In the genomic region with DNA sequence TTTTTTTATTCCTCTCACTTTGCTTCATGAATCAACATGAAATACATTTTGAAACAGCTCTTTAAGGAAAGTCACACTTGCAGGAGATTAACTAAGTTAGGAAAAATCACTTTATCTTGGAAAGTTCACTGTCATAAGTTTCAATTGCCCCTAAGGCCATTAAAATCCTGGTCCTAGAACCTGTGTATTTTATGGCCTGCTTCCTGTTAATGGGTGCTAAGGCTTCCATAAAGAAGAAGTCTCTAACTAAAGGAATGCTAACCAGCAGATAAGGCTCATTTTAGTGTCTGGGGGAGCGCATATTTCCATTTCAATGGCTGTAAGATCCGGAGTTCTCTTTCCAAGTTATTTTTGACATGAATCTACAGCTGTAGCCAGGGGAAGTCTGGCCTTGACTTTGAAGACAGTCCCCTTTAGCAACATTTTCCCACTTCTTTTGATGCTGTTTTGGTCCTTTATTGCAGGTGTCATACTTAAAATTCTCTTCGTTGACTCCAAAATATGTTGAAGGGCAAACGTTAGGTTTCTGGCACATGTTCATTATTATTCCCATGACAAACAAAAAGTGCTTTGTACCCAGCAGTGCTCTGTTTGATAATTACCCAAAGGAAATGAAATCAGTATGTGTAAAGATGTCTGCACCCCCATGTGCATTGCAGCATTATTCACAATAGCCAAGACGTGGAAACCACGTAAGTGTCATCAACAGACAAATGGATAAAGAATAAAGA, we compare ENCODE assay signal across 24 cellular contexts. TPM values are rescaled to one million over a fixed set of nuclear protein-coding genes. Genes with fewer than 3 reads are reported as not detected.
DNase-seq lines count a peak whose midpoint lies in the region; ATAC-seq and TF ChIP-seq lines count a peak whose summit lies in the region.
"Had no signal": no experiment of that assay in that cellular context is flagged by ENCODE, and none has a peak within 500 bp of the region (broad histone marks: within the 10 kb centered on the region; RNA-seq: fewer than 3 reads in every experiment).

No MANE protein-coding gene starts in this region.

- H3K4me1 Mint-ChIP-seq in activated CD8-positive, alpha-beta T cell treated with anti-CD3 and anti-CD28 coated beads, Interleukin-2, amount 10 ng/mL, durations not matched to agents 7 days and 5 days (ENCODE audit: low read depth) = no peaks in the 10 kb centered on the region

- H3K4me1 ChIP-seq in HEK293 (ENCODE audit: control insufficient read depth, insufficient read depth, low read length) = no peaks in the 10 kb centered on the region
- peaks cover 10% of the 10 kb centered on the region for H3K4me1 ChIP-seq in osteoblast (ENCODE audit: insufficient read depth, low read length)
- H3K4me1 ChIP-seq: ascending aorta, Peyer's patch had no signal

- in situ Hi-C loops in GM13977 (cut with MboI; ENCODE audit: low pct_unique_long_range_greater_than_20kb, low sequenced_read_pairs, unreplicated experiment) = no loop called here

- peaks cover 3% of the 10 kb centered on the region for H3K27me3 ChIP-seq in osteoblast (ENCODE audit: insufficient read depth, low read length)
- H3K27me3 ChIP-seq: ascending aorta, Peyer's patch had no signal

- peaks cover 6% of the 10 kb centered on the region for H3K27me3 Mint-ChIP-seq in activated CD8-positive, alpha-beta T cell treated with anti-CD3 and anti-CD28 coated beads, Interleukin-2, amount 10 ng/mL, durations not matched to agents 7 days and 5 days (ENCODE audit: low read depth)

- no peaks in the 10 kb centered on the region for H3K36me3 ChIP-seq in HEK293 (ENCODE audit: control insufficient read depth in 2 of 2, insufficient read depth in 1 of 2, low read length in 2 of 2)
- H3K36me3 ChIP-seq in osteoblast (ENCODE audit: insufficient read depth, low read length) = no peaks in the 10 kb centered on the region
- H3K36me3 ChIP-seq: ascending aorta, Peyer's patch had no signal

- TF ChIP-seq CTCF in HEK293 (tag by site-specific recombination; IDR thresholded peaks at IDR 0.05) (no peak), GM13977 (IDR thresholded peaks at IDR 0.05; ENCODE audit: extremely low read depth, insufficient read depth, missing control alignments) (no peak), osteoblast (IDR thresholded peaks at IDR 0.05; ENCODE audit: extremely low read depth, low read depth, low read length) (no peak)

- H2AFZ ChIP-seq in osteoblast (ENCODE audit: low read length) = no peak overlapping the region

- no peak overlapping the region for H3K4me2 ChIP-seq in osteoblast (ENCODE audit: insufficient read depth, low read length)
- H3K4me2 ChIP-seq: SK-N-SH had no signal

- H3K4me3 ChIP-seq in HEK293 (ENCODE audit: low read depth, low read length) (no peak overlapping the region), osteoblast (ENCODE audit: insufficient read depth, low read length) (no peak overlapping the region)
- H3K4me3 ChIP-seq: ascending aorta, lung, Peyer's patch had no signal

- ATAC-seq in activated CD8-positive, alpha-beta T cell treated with anti-CD3 and anti-CD28 coated beads, Interleukin-2, amount 10 ng/mL, durations not matched to agents 7 days and 5 days = no peak
- ATAC-seq: activated CD8-positive, alpha-beta T cell treated with anti-CD3 and anti-CD28 coated beads for 36 hours; natural killer cell treated with Interleukin-12 subunit alpha and Interleukin-12 subunit beta and Interleukin-15 and Interleukin-18, amount 100 ng/mL, for 72 hours; stimulated activated naive CD8-positive, alpha-beta T cell treated with anti-CD3 and anti-CD28 coated beads, Interleukin-15, Interleukin-2, amounts not matched to agents 100 U/mL and 50 U/mL, for 24 hours had no signal

- POLR2A ChIA-PET in HEK293 (lab: Yijun Ruan, JAX) = no interaction called here
- POLR2A ChIA-PET in activated CD8-positive, alpha-beta T cell treated with anti-CD3 and anti-CD28 coated beads, Interleukin-2, amount 10 ng/mL, durations not matched to agents 7 days and 5 days (lab: Charles Lee) = no interaction called here

- DNase-seq in kidney tubule cell (ENCODE audit: low spot score) = peak; percentile 17
- peak; percentile 57 for DNase-seq in putamen (ENCODE audit: low spot score)
- no peak for DNase-seq in NCI-H446 (lab: John Stamatoyannopoulos, UW)
- no peak for DNase-seq in GM13977 (ENCODE audit: low spot score)
- no peak for DNase-seq in osteoblast (ENCODE audit: insufficient read length, low spot score, missing footprints)
- DNase-seq in activated CD8-positive, alpha-beta T cell treated with anti-CD3 and anti-CD28 coated beads, Interleukin-2, amount 10 ng/mL, durations not matched to agents 7 days and 5 days = no peak
- DNase-seq: activated CD4-positive, CD25-positive, alpha-beta regulatory T cell; activated CD8-positive, alpha-beta T cell treated with anti-CD3 and anti-CD28 coated beads for 36 hours; activated naive CD4-positive, alpha-beta T cell treated with anti-CD3 and anti-CD28 coated beads for 36 hours; activated T-cell treated with anti-CD3 and anti-CD28 coated beads, Interleukin-2, amount 50 U/mL, for 1 hour; H9; NCI-H1092; NCI-H1930; NK-92 treated with Interleukin-12 subunit alpha and Interleukin-12 subunit beta, amount 100 ng/mL, for 24 hours; Peyer's patch; SK-N-SH; stimulated activated naive CD8-positive, alpha-beta T cell treated with anti-CD3 and anti-CD28 coated beads, Interleukin-15, Interleukin-2, amounts not matched to agents 100 U/mL and 50 U/mL, for 24 hours; T1000; trophoblast cell had no signal

- CTCF ChIA-PET in HEK293 (lab: Yijun Ruan, JAX) = interaction anchor here (1.3 kb wide), 1 partner anchor 37 kb away, joined by 4 read pairs; no protein-coding TSS in a partner anchor
- CTCF ChIA-PET in activated CD8-positive, alpha-beta T cell treated with anti-CD3 and anti-CD28 coated beads, Interleukin-2, amount 10 ng/mL, durations not matched to agents 7 days and 5 days (lab: Charles Lee) = no interaction called here

- H3K4me3 Mint-ChIP-seq in activated CD8-positive, alpha-beta T cell treated with anti-CD3 and anti-CD28 coated beads, Interleukin-2, amount 10 ng/mL, durations not matched to agents 7 days and 5 days = no peak overlapping the region
- H3K4me3 Mint-ChIP-seq: activated CD8-positive, alpha-beta T cell treated with anti-CD3 and anti-CD28 coated beads for 36 hours; activated naive CD4-positive, alpha-beta T cell treated with anti-CD3 and anti-CD28 coated beads for 36 hours; H9; natural killer cell treated with Interleukin-12 subunit alpha and Interleukin-12 subunit beta and Interleukin-15 and Interleukin-18, amount 100 ng/mL, for 72 hours had no signal

- no peaks in the 10 kb centered on the region for H3K9me3 Mint-ChIP-seq in activated CD8-positive, alpha-beta T cell treated with anti-CD3 and anti-CD28 coated beads, Interleukin-2, amount 10 ng/mL, durations not matched to agents 7 days and 5 days (ENCODE audit: insufficient read depth)
- H3K9me3 Mint-ChIP-seq: activated CD8-positive, alpha-beta T cell treated with anti-CD3 and anti-CD28 coated beads for 36 hours; activated naive CD4-positive, alpha-beta T cell treated with anti-CD3 and anti-CD28 coated beads for 36 hours; natural killer cell treated with Interleukin-12 subunit alpha and Interleukin-12 subunit beta and Interleukin-15 and Interleukin-18, amount 100 ng/mL, for 72 hours had no signal

- H3K27ac ChIP-seq in HEK293 (ENCODE audit: extremely low read depth, low read depth, low read length) (no peak overlapping the region), cingulate gyrus (ENCODE audit: low read depth, low read length) (peak overlapping the region; percentile 65), osteoblast (ENCODE audit: low read depth, low read length) (no peak overlapping the region)
- H3K27ac ChIP-seq: ascending aorta, Peyer's patch had no signal

- no peaks in the 10 kb centered on the region for H4K20me1 ChIP-seq in osteoblast (ENCODE audit: insufficient read depth, low read length)

- no peaks in the 10 kb centered on the region for H3K79me2 ChIP-seq in osteoblast (ENCODE audit: insufficient read depth, low read length)

- H3K36me3 Mint-ChIP-seq in activated CD8-positive, alpha-beta T cell treated with anti-CD3 and anti-CD28 coated beads, Interleukin-2, amount 10 ng/mL, durations not matched to agents 7 days and 5 days (ENCODE audit: low read depth) = no peaks in the 10 kb centered on the region
- H3K36me3 Mint-ChIP-seq: natural killer cell treated with Interleukin-12 subunit alpha and Interleukin-12 subunit beta and Interleukin-15 and Interleukin-18, amount 100 ng/mL, for 72 hours had no signal

- H3K9me3 ChIP-seq in HEK293 (ENCODE audit: control insufficient read depth, insufficient read depth, low read depth, low read length) (no peaks in the 10 kb centered on the region), osteoblast (ENCODE audit: low read depth, low read length) (no peaks in the 10 kb centered on the region)
- H3K9me3 ChIP-seq: ascending aorta, Peyer's patch, SK-N-SH had no signal

- H3K27ac Mint-ChIP-seq in activated CD8-positive, alpha-beta T cell treated with anti-CD3 and anti-CD28 coated beads, Interleukin-2, amount 10 ng/mL, durations not matched to agents 7 days and 5 days = no peak overlapping the region
- H3K27ac Mint-ChIP-seq: activated CD8-positive, alpha-beta T cell treated with anti-CD3 and anti-CD28 coated beads for 36 hours; activated naive CD4-positive, alpha-beta T cell treated with anti-CD3 and anti-CD28 coated beads for 36 hours; H9; natural killer cell treated with Interleukin-12 subunit alpha and Interleukin-12 subunit beta and Interleukin-15 and Interleukin-18, amount 100 ng/mL, for 72 hours had no signal

TF ChIP-seq in HEK293, 187 proteins besides CTCF, POLR2A, EP300 and RAD21:
- TF ChIP-seq ZNF561 (tag by site-specific recombination; IDR thresholded peaks at IDR 0.05; ENCODE audit: borderline replicate concordance) (no peak), PRDM6 (tag by site-specific recombination; IDR thresholded peaks at IDR 0.05) (peak; percentile 45; the same call in 1 of the 2 replicates)

RNA-seq across cellular contexts. Expression of gene SH3BP4, which starts 34.4 kb away (rescaled TPM):
- 113 and 121 TPM in 2 replicates for total RNA-seq in osteoblast
- total RNA-seq in activated CD8-positive, alpha-beta T cell treated with anti-CD3 and anti-CD28 coated beads, Interleukin-2, amount 10 ng/mL, durations not matched to agents 7 days and 5 days = not detected
- total RNA-seq: natural killer cell treated with Interleukin-12 subunit alpha and Interleukin-12 subunit beta and Interleukin-15 and Interleukin-18, amount 100 ng/mL, for 72 hours had no signal

Comparison
In these comparisons a context has a peak if more than half of its experiments do, and no peak if none do; other contexts are left out.
1. DNase-seq: peak in kidney tubule cell (single experiment) and putamen (single experiment); none in NCI-H446 (0 of 2), GM13977 (single experiment), osteoblast (single experiment) and activated CD8-positive, alpha-beta T cell treated with anti-CD3 and anti-CD28 coated beads, Interleukin-2, amount 10 ng/mL, durations not matched to agents 7 days and 5 days (single experiment).
2. RNA of gene SH3BP4, which starts 34.4 kb away (total RNA-seq): 113 to 121 TPM in osteoblast; not detected in activated CD8-positive, alpha-beta T cell treated with anti-CD3 and anti-CD28 coated beads, Interleukin-2, amount 10 ng/mL, durations not matched to agents 7 days and 5 days; every median in the first group is over 100 times any median in the second.